9 cellular contexts compared by ENCODE assay signal in the genomic region with DNA sequence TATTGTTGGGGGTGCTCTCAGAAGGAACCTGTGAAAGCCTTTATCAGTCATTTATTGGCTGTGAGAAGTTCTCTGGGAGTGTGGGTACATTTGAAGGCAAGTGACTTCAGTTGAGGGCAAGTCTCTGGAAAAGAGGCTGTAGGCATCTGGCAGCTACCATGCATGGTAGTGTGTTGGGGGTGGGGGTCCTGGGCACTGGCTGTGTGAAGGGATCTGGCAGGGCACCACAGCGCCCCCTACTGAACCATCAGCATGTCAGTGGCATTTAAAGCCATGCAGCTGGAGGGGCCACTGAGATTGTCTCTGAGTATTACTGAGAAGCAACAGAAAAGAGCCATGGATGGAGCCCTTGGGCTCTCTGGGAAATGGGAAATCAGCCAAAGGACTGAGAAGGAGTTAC. TPM values are rescaled to one million over a fixed set of nuclear protein-coding genes. Genes with fewer than 3 reads are reported as not detected.
DNase-seq lines count a peak whose midpoint lies in the region; ATAC-seq and TF ChIP-seq lines count a peak whose summit lies in the region.
"Had no signal": no experiment of that assay in that cellular context is flagged by ENCODE, and none has a peak within 500 bp of the region (broad histone marks: within the 10 kb centered on the region; RNA-seq: fewer than 3 reads in every experiment).

No MANE protein-coding gene starts in this region.

- no peak overlapping the region for H3K4me2 ChIP-seq in SK-N-SH
- H3K4me2 ChIP-seq: BLaER1 treated with 17β-estradiol and CSF1 and Interleukin-3, amounts not matched to agents 10 nM and 100 nM had no signal

- peaks cover 4% of the 10 kb centered on the region for H3F3A ChIP-seq in SK-N-SH (replicated peaks; ENCODE audit: insufficient read depth)

- POLR2A ChIA-PET in SK-N-SH (lab: Yijun Ruan, JAX): no interaction called here

- DNase-seq in activated CD8-positive, alpha-beta memory T cell treated with anti-CD3 and anti-CD28 coated beads, Interleukin-2, amount 10 ng/mL, durations not matched to agents 7 days and 5 days: peak; percentile 45
- no peak for DNase-seq in activated CD8-positive, alpha-beta memory T cell treated with anti-CD3 and anti-CD28 coated beads, Interleukin-2, amount 50 U/mL, for 4 hours
- DNase-seq in SK-N-SH: no peak
- DNase-seq in epithelial cell of proximal tubule (ENCODE audit: low read depth): no peak
- DNase-seq in stimulated activated CD8-positive, alpha-beta memory T cell treated with anti-CD3 and anti-CD28 coated beads, Interleukin-15, amount 100 ng/mL, for 1 hour (ENCODE audit: low read depth): peak; percentile 2
- no peak for DNase-seq in kidney tubule cell (ENCODE audit: low spot score)
- no peak for DNase-seq in GF-D8 (lab: John Stamatoyannopoulos, UW)
- no peak for DNase-seq in pons (ENCODE audit: low spot score)

- no peaks in the 10 kb centered on the region for H3K79me2 ChIP-seq in SK-N-SH (ENCODE audit: insufficient read depth)

- H3K27ac ChIP-seq in SK-N-SH (ENCODE audit: low read depth in 2 of 2, low read length in 1 of 2): no peak overlapping the region
- H3K27ac ChIP-seq: BLaER1 treated with 17β-estradiol and CSF1 and Interleukin-3, amounts not matched to agents 10 nM and 100 nM had no signal

- no peak for ATAC-seq in activated CD8-positive, alpha-beta memory T cell treated with anti-CD3 and anti-CD28 coated beads, Interleukin-2, amount 10 ng/mL, durations not matched to agents 7 days and 5 days

- TF ChIP-seq RAD21 in SK-N-SH (IDR thresholded peaks at IDR 0.05; ENCODE audit: low read length): no peak

- H3K9me2 ChIP-seq in SK-N-SH: no peaks in the 10 kb centered on the region

- no peaks in the 10 kb centered on the region for H3K9me3 Mint-ChIP-seq in activated CD8-positive, alpha-beta memory T cell treated with anti-CD3 and anti-CD28 coated beads, Interleukin-2, amount 10 ng/mL, durations not matched to agents 7 days and 5 days (ENCODE audit: low read depth)

- no peak overlapping the region for H3K27ac Mint-ChIP-seq in activated CD8-positive, alpha-beta memory T cell treated with anti-CD3 and anti-CD28 coated beads, Interleukin-2, amount 10 ng/mL, durations not matched to agents 7 days and 5 days

- CTCF ChIA-PET in activated CD8-positive, alpha-beta memory T cell treated with anti-CD3 and anti-CD28 coated beads, Interleukin-2, amount 10 ng/mL, durations not matched to agents 7 days and 5 days (lab: Charles Lee): interaction anchor here (0.8 to 1.4 kb wide), 5 partner anchors 10 to 229 kb away, joined by 3 to 4 read pairs (median 3); no protein-coding TSS in a partner anchor
- CTCF ChIA-PET in SK-N-SH (lab: Yijun Ruan, JAX): interaction anchor here (0.8 to 4.5 kb wide), 6 partner anchors 9 to 228 kb away, joined by 3 to 25 read pairs (median 5); no protein-coding TSS in a partner anchor

- no peaks in the 10 kb centered on the region for H3K4me1 Mint-ChIP-seq in activated CD8-positive, alpha-beta memory T cell treated with anti-CD3 and anti-CD28 coated beads, Interleukin-2, amount 10 ng/mL, durations not matched to agents 7 days and 5 days

- no peaks in the 10 kb centered on the region for H3K27me3 ChIP-seq in SK-N-SH (ENCODE audit: insufficient read depth)
- H3K27me3 ChIP-seq: BLaER1 treated with 17β-estradiol and CSF1 and Interleukin-3, amounts not matched to agents 10 nM and 100 nM had no signal

- H3K9me3 ChIP-seq in SK-N-SH: no peaks in the 10 kb centered on the region
- H3K9me3 ChIP-seq: BLaER1 treated with 17β-estradiol and CSF1 and Interleukin-3, amounts not matched to agents 10 nM and 100 nM had no signal

- no peaks in the 10 kb centered on the region for H3K27me3 Mint-ChIP-seq in activated CD8-positive, alpha-beta memory T cell treated with anti-CD3 and anti-CD28 coated beads, Interleukin-2, amount 10 ng/mL, durations not matched to agents 7 days and 5 days

- 0 out of 4 replicates have a peak, but pooled peaks cover 0 to 9% of the 10 kb centered on the region in 2 experiments for H3K4me1 ChIP-seq in SK-N-SH (ENCODE audit: control insufficient read depth in 1 of 2, insufficient read depth in 2 of 2, low read depth in 1 of 2, low read length in 1 of 2)

- no peak for TF ChIP-seq EP300 in SK-N-SH (IDR thresholded peaks at IDR 0.05; ENCODE audit: borderline replicate concordance in 1 of 2, low read depth in 1 of 2, low read length in 1 of 2)

- peaks cover 23 to 32% of the 10 kb centered on the region in 2 experiments for H3K36me3 ChIP-seq in SK-N-SH (replicated peaks in 1 of 2; ENCODE audit: control insufficient read depth in 1 of 2, insufficient read depth in 2 of 2, low read length in 1 of 2)

- no peaks in the 10 kb centered on the region for H4K20me1 ChIP-seq in SK-N-SH (ENCODE audit: insufficient read depth)
- H4K20me1 ChIP-seq: BLaER1 treated with 17β-estradiol and CSF1 and Interleukin-3, amounts not matched to agents 10 nM and 100 nM had no signal

- H3K4me3 ChIP-seq in SK-N-SH (ENCODE audit: low read depth in 2 of 2, low read length in 1 of 2) (no peak overlapping the region), epithelial cell of proximal tubule (ENCODE audit: low read depth, low read length) (no peak overlapping the region)
- H3K4me3 ChIP-seq: BLaER1 treated with 17β-estradiol and CSF1 and Interleukin-3, amounts not matched to agents 10 nM and 100 nM had no signal

- TF ChIP-seq CTCF in SK-N-SH (IDR thresholded peaks at IDR 0.05) (peak; percentile 52), epithelial cell of proximal tubule (conservative IDR thresholded peaks at IDR 0.05; ENCODE audit: low read depth, low read length) (peak; percentile 61)

- H3K36me3 Mint-ChIP-seq in activated CD8-positive, alpha-beta memory T cell treated with anti-CD3 and anti-CD28 coated beads, Interleukin-2, amount 10 ng/mL, durations not matched to agents 7 days and 5 days: peaks cover 5% of the 10 kb centered on the region

- 40% methylated on average over 1 of the region's 1 CpG for WGBS in SK-N-SH (ENCODE audit: low lambda C conversion rate)

- H2AFZ ChIP-seq in SK-N-SH (ENCODE audit: low read depth): no peak overlapping the region

- no peak overlapping the region for H3K9ac ChIP-seq in SK-N-SH
- H3K9ac ChIP-seq: BLaER1 treated with 17β-estradiol and CSF1 and Interleukin-3, amounts not matched to agents 10 nM and 100 nM had no signal

- H3K4me3 Mint-ChIP-seq in activated CD8-positive, alpha-beta memory T cell treated with anti-CD3 and anti-CD28 coated beads, Interleukin-2, amount 10 ng/mL, durations not matched to agents 7 days and 5 days: no peak overlapping the region

TF ChIP-seq in SK-N-SH, 30 proteins besides CTCF, POLR2A, EP300 and RAD21:
- TF ChIP-seq NFIC (IDR thresholded peaks at IDR 0.05; ENCODE audit: borderline replicate concordance) (no peak), RCOR1 (IDR thresholded peaks at IDR 0.05; ENCODE audit: low read length) (no peak), EZH2phosphoT487 (IDR thresholded peaks at IDR 0.05; ENCODE audit: borderline replicate concordance, low read depth) (no peak), TCF12 (IDR thresholded peaks at IDR 0.05) (no peak), MXI1 (IDR thresholded peaks at IDR 0.05; ENCODE audit: low read depth, low read length) (no peak), USF2 (IDR thresholded peaks at IDR 0.05; ENCODE audit: borderline replicate concordance, low read depth, low read length) (no peak), SIN3A (IDR thresholded peaks at IDR 0.05; ENCODE audit: borderline replicate concordance, low read depth, low read length) (no peak), RFX5 (IDR thresholded peaks at IDR 0.05; ENCODE audit: low read length) (no peak), POLR2AphosphoS5 (IDR thresholded peaks at IDR 0.05; ENCODE audit: low read depth, low read length) (no peak)
- TF ChIP-seq, protein P1, sequence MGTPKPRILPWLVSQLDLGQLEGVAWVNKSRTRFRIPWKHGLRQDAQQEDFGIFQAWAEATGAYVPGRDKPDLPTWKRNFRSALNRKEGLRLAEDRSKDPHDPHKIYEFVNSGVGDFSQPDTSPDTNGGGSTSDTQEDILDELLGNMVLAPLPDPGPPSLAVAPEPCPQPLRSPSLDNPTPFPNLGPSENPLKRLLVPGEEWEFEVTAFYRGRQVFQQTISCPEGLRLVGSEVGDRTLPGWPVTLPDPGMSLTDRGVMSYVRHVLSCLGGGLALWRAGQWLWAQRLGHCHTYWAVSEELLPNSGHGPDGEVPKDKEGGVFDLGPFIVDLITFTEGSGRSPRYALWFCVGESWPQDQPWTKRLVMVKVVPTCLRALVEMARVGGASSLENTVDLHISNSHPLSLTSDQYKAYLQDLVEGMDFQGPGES (IDR thresholded peaks at IDR 0.05; ENCODE audit: low read depth, low read length): no peak

RNA-seq across cellular contexts. Expression of gene CRTAP, which starts 30.6 kb away (rescaled TPM):
- total RNA-seq in activated CD8-positive, alpha-beta memory T cell treated with anti-CD3 and anti-CD28 coated beads, Interleukin-2, amount 10 ng/mL, durations not matched to agents 7 days and 5 days: 10 to 100 TPM; 28.0 to 40.3 TPM
- 198 and 240 TPM in 2 replicates for polyA plus RNA-seq in SK-N-SH (2012; rRNA removed)
- polyA plus RNA-seq in SK-N-SH (2012; cell fraction: cytosol; rRNA removed): 246 and 266 TPM in 2 replicates
- 41.2 and 84.3 TPM in 2 replicates for polyA plus RNA-seq in SK-N-SH (2012; cell fraction: nucleus; rRNA removed)
- total RNA-seq in epithelial cell of proximal tubule: 180 and 193 TPM in 2 replicates

RNA-seq across cellular contexts. Expression of gene GLB1, which starts 47.5 kb away (rescaled TPM):
- 10 to 100 TPM; 44.9 to 48.1 TPM for total RNA-seq in activated CD8-positive, alpha-beta memory T cell treated with anti-CD3 and anti-CD28 coated beads, Interleukin-2, amount 10 ng/mL, durations not matched to agents 7 days and 5 days
- polyA plus RNA-seq in SK-N-SH (2012; rRNA removed): 80.3 and 102 TPM in 2 replicates
- 74.7 and 84.2 TPM in 2 replicates for polyA plus RNA-seq in SK-N-SH (2012; cell fraction: cytosol; rRNA removed)
- 84.8 and 88.0 TPM in 2 replicates for polyA plus RNA-seq in SK-N-SH (2012; cell fraction: nucleus; rRNA removed)
- total RNA-seq in epithelial cell of proximal tubule: 70.0 and 107 TPM in 2 replicates

RNA-seq across cellular contexts. Expression of gene TMPPE, which starts 47.5 kb away (rescaled TPM):
- 1 to 10 TPM; 8.7 to 9.4 TPM for total RNA-seq in activated CD8-positive, alpha-beta memory T cell treated with anti-CD3 and anti-CD28 coated beads, Interleukin-2, amount 10 ng/mL, durations not matched to agents 7 days and 5 days
- 1.4 and 1.7 TPM in 2 replicates for polyA plus RNA-seq in SK-N-SH (2012; rRNA removed)
- polyA plus RNA-seq in SK-N-SH (2012; cell fraction: cytosol; rRNA removed): 1.1 and 1.7 TPM in 2 replicates
- polyA plus RNA-seq in SK-N-SH (2012; cell fraction: nucleus; rRNA removed): 1.4 and 1.6 TPM in 2 replicates
- total RNA-seq in epithelial cell of proximal tubule: 3.6 and 4.0 TPM in 2 replicates

Comparison
In these comparisons a context has a peak if more than half of its experiments do, and no peak if none do; other contexts are left out.
1. DNase-seq: peak in activated CD8-positive, alpha-beta memory T cell treated with anti-CD3 and anti-CD28 coated beads, Interleukin-2, amount 10 ng/mL, durations not matched to agents 7 days and 5 days (single experiment) and stimulated activated CD8-positive, alpha-beta memory T cell treated with anti-CD3 and anti-CD28 coated beads, Interleukin-15, amount 100 ng/mL, for 1 hour (single experiment); none in activated CD8-positive, alpha-beta memory T cell treated with anti-CD3 and anti-CD28 coated beads, Interleukin-2, amount 50 U/mL, for 4 hours (single experiment), SK-N-SH (single experiment), epithelial cell of proximal tubule (single experiment), kidney tubule cell (single experiment), GF-D8 (single experiment) and pons (single experiment).